ENCODE assay signal across 8 cellular contexts in the genomic region with DNA sequence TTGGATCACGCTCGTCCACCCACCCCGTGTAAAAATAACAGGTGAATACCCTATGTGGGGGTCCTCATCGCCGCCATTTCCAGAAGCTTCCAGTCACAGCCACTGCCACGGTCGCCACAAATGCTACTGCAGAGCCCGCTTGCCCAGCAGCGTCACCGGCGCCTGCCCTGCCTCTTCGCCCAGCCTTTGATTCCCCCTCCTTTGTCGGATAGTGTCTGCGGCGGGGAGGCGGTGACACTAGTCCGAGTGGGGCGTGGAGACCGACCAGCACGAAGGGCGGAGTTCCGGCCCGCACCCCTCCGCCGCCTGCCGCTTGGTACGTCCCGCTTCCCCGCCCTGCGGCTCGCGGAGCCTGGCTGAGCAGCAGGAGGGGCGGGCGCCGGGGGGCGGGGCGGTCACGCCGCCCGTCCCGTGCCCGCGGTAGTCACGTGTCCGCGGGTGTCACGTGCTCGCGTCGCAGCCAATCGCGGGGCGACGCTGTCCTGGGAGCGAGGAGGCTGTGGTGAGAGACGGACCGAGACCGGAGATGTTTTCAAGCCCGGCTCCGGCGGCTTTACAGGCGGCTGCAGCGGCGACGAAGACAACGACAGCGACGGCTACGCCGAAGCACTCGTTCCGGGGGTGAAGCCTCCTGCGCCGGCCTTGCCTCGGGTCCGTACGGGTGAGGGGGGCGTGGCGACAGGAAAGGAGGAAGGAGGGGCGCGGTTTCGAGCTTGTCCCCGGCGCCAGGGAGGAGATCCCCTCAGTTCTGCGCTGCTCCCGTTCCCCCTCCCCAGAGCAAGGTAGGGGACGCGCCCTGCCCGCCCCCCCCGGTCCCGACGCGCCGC. TPM values are rescaled to one million over a fixed set of nuclear protein-coding genes. Genes with fewer than 3 reads are reported as not detected.
DNase-seq lines count a peak whose midpoint lies in the region; ATAC-seq and TF ChIP-seq lines count a peak whose summit lies in the region.

Gene ANKRD12, plus strand, starts transcription at position 467 of the 827 bp plus-strand sequence. CDS start 45,652 bp downstream, outside the sequence.

- H3K36me3 ChIP-seq in BLaER1 = peaks cover 36% of the 10 kb centered on the region
- H3K36me3 ChIP-seq in colonic mucosa = no peaks in the 10 kb centered on the region

- peak within 1 kb of the TSS; percentile 99 for H3K27ac Mint-ChIP-seq in activated CD4-positive, alpha-beta T cell treated with anti-CD3 and anti-CD28 coated beads, Interleukin-2, amount 10 ng/mL, durations not matched to agents 24 days and 14 days

- H3K4me1 ChIP-seq in BLaER1 (peaks cover 46% of the 10 kb centered on the region), colonic mucosa (peaks cover 5% of the 10 kb centered on the region)

- peak within 1 kb of the TSS; percentile 84 for H3K27ac ChIP-seq in BLaER1
- peak within 1 kb of the TSS; percentile 98 for H3K27ac ChIP-seq in colonic mucosa

- peak within 1 kb of the TSS; percentile 87 for H3K9ac ChIP-seq in BLaER1
- H3K9ac ChIP-seq in colonic mucosa (ENCODE audit: low read depth in 2 of 2, low read length in 2 of 2) = peak within 1 kb of the TSS; percentile 85 to 92

- no peaks in the 10 kb centered on the region for H3K9me3 Mint-ChIP-seq in activated CD4-positive, alpha-beta T cell treated with anti-CD3 and anti-CD28 coated beads, Interleukin-2, amount 10 ng/mL, durations not matched to agents 24 days and 14 days

- H3K4me3 ChIP-seq in BLaER1 (peak within 1 kb of the TSS; percentile 91), colonic mucosa (peak within 1 kb of the TSS; percentile 65)

- DNase-seq in NCI-H526 treated with DMSO at 0.1 percent for 48 hours (lab: John Stamatoyannopoulos, UW) (peak; percentile 84), colonic mucosa (peak; percentile 97), left colon (peak; percentile 96 to 97)
- peak; percentile 100 for DNase-seq in activated CD4-positive, alpha-beta T cell treated with anti-CD3 and anti-CD28 coated beads, Interleukin-2, amount 10 ng/mL, durations not matched to agents 24 days and 14 days
- DNase-seq in stimulated activated CD4-positive, alpha-beta T cell treated with anti-CD3 and anti-CD28 coated beads, Interleukin-1b, Interleukin-23, amount 100 ng/mL, for 4 hours (ENCODE audit: low read depth in 2 of 2) = peak; percentile 91 to 96

- no peaks in the 10 kb centered on the region for H3K27me3 ChIP-seq in BLaER1
- H3K27me3 ChIP-seq in colonic mucosa = no peaks in the 10 kb centered on the region

- H4K20me1 ChIP-seq in BLaER1 = peaks cover 65% of the 10 kb centered on the region

- H3K9me3 ChIP-seq in BLaER1 (no peaks in the 10 kb centered on the region), colonic mucosa (no peaks in the 10 kb centered on the region)

- peak; percentile 69 for ATAC-seq in GM19351 (IDR thresholded peaks at IDR 0.05; ENCODE audit: unreplicated experiment)
- peak; percentile 63 for ATAC-seq in HG03520 (IDR thresholded peaks at IDR 0.05; ENCODE audit: unreplicated experiment)
- peak; percentile 88 for ATAC-seq in left colon

- TF ChIP-seq CTCF in colonic mucosa (IDR thresholded peaks at IDR 0.05) = no peak

- no peaks in the 10 kb centered on the region for H3K27me3 Mint-ChIP-seq in activated CD4-positive, alpha-beta T cell treated with anti-CD3 and anti-CD28 coated beads, Interleukin-2, amount 10 ng/mL, durations not matched to agents 24 days and 14 days

- H3K4me1 Mint-ChIP-seq in activated CD4-positive, alpha-beta T cell treated with anti-CD3 and anti-CD28 coated beads, Interleukin-2, amount 10 ng/mL, durations not matched to agents 24 days and 14 days = peaks cover 53% of the 10 kb centered on the region

- peak within 1 kb of the TSS; percentile 94 for H3K4me3 Mint-ChIP-seq in activated CD4-positive, alpha-beta T cell treated with anti-CD3 and anti-CD28 coated beads, Interleukin-2, amount 10 ng/mL, durations not matched to agents 24 days and 14 days

- intact Hi-C loops in activated CD4-positive, alpha-beta T cell treated with anti-CD3 and anti-CD28 coated beads, Interleukin-2, amount 10 ng/mL, durations not matched to agents 24 days and 14 days (cut with micrococcal nuclease) = loop anchor here (1.0 to 2.0 kb wide), 6 partner anchors 18 to 476 kb away; partner anchors contain the start of genes NDUFV2 and RALBP1
- intact Hi-C loops in colonic mucosa (cut with DNase I) (loop anchor here (5.0 kb wide), 1 partner anchor 34 kb away; the partner anchor contains the start of gene NDUFV2), left colon (cut with DNase I, micrococcal nuclease) (loop anchor here in 1 of 2 donors (5.0 kb wide), 1 partner anchor 34 kb away; the partner anchor contains the start of gene NDUFV2)

- peak within 1 kb of the TSS; percentile 94 for H3K4me2 ChIP-seq in BLaER1

- peaks cover 60% of the 10 kb centered on the region for H3K36me3 Mint-ChIP-seq in activated CD4-positive, alpha-beta T cell treated with anti-CD3 and anti-CD28 coated beads, Interleukin-2, amount 10 ng/mL, durations not matched to agents 24 days and 14 days (ENCODE audit: low read depth)

RNA-seq across cellular contexts. Expression of gene ANKRD12, which starts in this region (rescaled TPM):
- 60.8 TPM in 2 replicates for total RNA-seq in activated CD4-positive, alpha-beta T cell treated with anti-CD3 and anti-CD28 coated beads, Interleukin-2, amount 10 ng/mL, durations not matched to agents 24 days and 14 days
- total RNA-seq in colonic mucosa = 10 to 100 TPM; 27.9 to 55.7 TPM
- 10 to 100 TPM; 44.7 to 64.3 TPM for total RNA-seq in left colon

Comparison
In these comparisons a context has a peak if more than half of its experiments do, and no peak if none do; other contexts are left out.
1. Peak in every context shown above with its lines: DNase-seq, ATAC-seq, H3K4me3 ChIP-seq and H3K27ac ChIP-seq.